ENCODE assay signal across 27 cellular contexts in the genomic region with DNA sequence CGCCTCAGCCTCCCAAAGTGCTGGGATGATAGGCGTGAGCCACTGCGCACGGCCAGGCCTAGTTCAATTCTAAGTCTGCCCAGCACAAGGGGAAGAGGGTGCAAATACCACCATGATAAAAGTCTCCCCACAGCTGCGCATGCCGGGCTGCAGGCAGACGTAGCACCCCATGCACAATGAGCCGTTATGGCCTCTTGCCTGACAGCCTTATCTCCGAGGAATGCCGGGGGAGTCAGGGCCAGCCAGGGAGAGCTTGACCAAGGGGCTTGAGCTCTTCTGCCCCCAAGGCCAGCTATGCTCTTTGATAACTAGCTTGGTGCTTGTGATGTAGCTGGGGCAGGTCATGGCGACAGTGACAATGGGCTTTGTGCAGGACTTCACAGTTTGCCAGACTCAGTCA. TPM values are rescaled to one million over a fixed set of nuclear protein-coding genes. Genes with fewer than 3 reads are reported as not detected.
"Had no signal": no experiment of that assay in that cellular context is flagged by ENCODE, and none has a peak within 500 bp of the region (broad histone marks: within the 10 kb centered on the region; RNA-seq: fewer than 3 reads in every experiment).

No MANE protein-coding gene starts in this region.

- H3K4me2 ChIP-seq: neural progenitor cell had no signal

- H3K9me3 ChIP-seq: gastroesophageal sphincter, mucosa of descending colon, pancreas, prostate gland, right lobe of liver, tibial nerve, upper lobe of right lung, vagina had no signal

- H2AFZ ChIP-seq: neural progenitor cell had no signal

- H3K36me3 ChIP-seq: gastroesophageal sphincter, neural progenitor cell, pancreas, prostate gland, right lobe of liver, tibial nerve, upper lobe of right lung, vagina had no signal

- H3K27ac ChIP-seq: dorsolateral prefrontal cortex, gastroesophageal sphincter, neural progenitor cell, pancreas, prostate gland, right lobe of liver, tibial nerve, upper lobe of right lung, vagina had no signal

- FAIRE-seq: endometrium, keratinocyte, pancreas had no signal

- H3K9me3 Mint-ChIP-seq: immature natural killer cell; naive thymus-derived CD8-positive, alpha-beta T cell; neural progenitor cell; stimulated activated memory B cell treated with anti-CD40 and anti-IgM and Interleukin-4, amounts not matched to agents 10 μg/mL and 1 μg/mL and 100 μg/mL, for 72 hours; stimulated activated naive CD8-positive, alpha-beta T cell treated with anti-CD3 and anti-CD28 coated beads, Interleukin-15, Interleukin-2, amounts not matched to agents 100 ng/mL and 50 ng/mL, for 24 hours had no signal

- ATAC-seq: esophagus mucosa; gastroesophageal sphincter; mucosa of descending colon; naive thymus-derived CD8-positive, alpha-beta T cell; pancreas; right lobe of liver; stimulated activated memory B cell treated with anti-CD40 and anti-IgM and Interleukin-4, amounts not matched to agents 10 μg/mL and 1 μg/mL and 100 μg/mL, for 72 hours; upper lobe of right lung had no signal

- H3K36me3 Mint-ChIP-seq: immature natural killer cell; naive thymus-derived CD8-positive, alpha-beta T cell; neural progenitor cell; stimulated activated memory B cell treated with anti-CD40 and anti-IgM and Interleukin-4, amounts not matched to agents 10 μg/mL and 1 μg/mL and 100 μg/mL, for 72 hours had no signal

- DNase-seq: cortex of kidney; dorsolateral prefrontal cortex; effector CD8-positive, alpha-beta T cell; glutamatergic neuron; immature natural killer cell; mucosa of descending colon; naive thymus-derived CD8-positive, alpha-beta T cell; nucleus accumbens; pancreas; stimulated activated CD4-positive, alpha-beta T cell treated with anti-CD3 and anti-CD28 coated beads, Interleukin-1b, Interleukin-23, amount 100 ng/mL, for 48 hours; stimulated activated CD4-positive, alpha-beta T cell treated with anti-CD3 and anti-CD28 coated beads, Interleukin-4, amount 100 ng/mL, for 24 hours; upper lobe of right lung had no signal

- H3K4me1 Mint-ChIP-seq: immature natural killer cell; stimulated activated memory B cell treated with anti-CD40 and anti-IgM and Interleukin-4, amounts not matched to agents 10 μg/mL and 1 μg/mL and 100 μg/mL, for 72 hours had no signal

- H3K4me3 ChIP-seq: dorsolateral prefrontal cortex, gastroesophageal sphincter, mucosa of descending colon, neural progenitor cell, pancreas, prostate gland, right lobe of liver, tibial nerve, upper lobe of right lung, vagina had no signal

- H3K4me1 ChIP-seq: gastroesophageal sphincter, pancreas, prostate gland, right lobe of liver, tibial nerve, upper lobe of right lung, vagina had no signal

- H3K27ac Mint-ChIP-seq: immature natural killer cell; naive thymus-derived CD8-positive, alpha-beta T cell; stimulated activated memory B cell treated with anti-CD40 and anti-IgM and Interleukin-4, amounts not matched to agents 10 μg/mL and 1 μg/mL and 100 μg/mL, for 72 hours; stimulated activated naive CD8-positive, alpha-beta T cell treated with anti-CD3 and anti-CD28 coated beads, Interleukin-15, Interleukin-2, amounts not matched to agents 100 ng/mL and 50 ng/mL, for 24 hours had no signal

- H3K9ac ChIP-seq: neural progenitor cell had no signal

- H3K4me3 Mint-ChIP-seq: immature natural killer cell; naive thymus-derived CD8-positive, alpha-beta T cell; neural progenitor cell; stimulated activated memory B cell treated with anti-CD40 and anti-IgM and Interleukin-4, amounts not matched to agents 10 μg/mL and 1 μg/mL and 100 μg/mL, for 72 hours; stimulated activated naive CD8-positive, alpha-beta T cell treated with anti-CD3 and anti-CD28 coated beads, Interleukin-15, Interleukin-2, amounts not matched to agents 100 ng/mL and 50 ng/mL, for 24 hours had no signal

- H3K27me3 ChIP-seq: neural progenitor cell, pancreas, right lobe of liver, upper lobe of right lung, vagina had no signal

RNA-seq across cellular contexts. Expression of a gene that starts 13.7 kb away (rescaled TPM):
- total RNA-seq: fibroblast of villous mesenchyme; naive thymus-derived CD8-positive, alpha-beta T cell had no signal
- polyA plus RNA-seq: fibroblast of lung; keratinocyte; naive thymus-derived CD8-positive, alpha-beta T cell had no signal

RNA-seq across cellular contexts. Expression of a gene that starts 54.9 kb away (rescaled TPM):
- total RNA-seq: esophagus mucosa; fibroblast of lung; fibroblast of villous mesenchyme; mesenteric fat pad; naive thymus-derived CD8-positive, alpha-beta T cell; pancreas; renal cortical epithelial cell; upper lobe of right lung had no signal
- polyA plus RNA-seq: fibroblast of lung, immature natural killer cell, keratinocyte had no signal
